9 cellular contexts compared by ENCODE assay signal in genomic region chr20:53582574-53583351, GRCh38. TPM values are rescaled to one million over a fixed set of nuclear protein-coding genes. Genes with fewer than 3 reads are reported as not detected.
DNase-seq lines count a peak whose midpoint lies in the region; ATAC-seq and TF ChIP-seq lines count a peak whose summit lies in the region.
"Had no signal": no experiment of that assay in that cellular context is flagged by ENCODE, and none has a peak within 500 bp of the region (broad histone marks: within the 10 kb centered on the region; RNA-seq: fewer than 3 reads in every experiment).

No MANE protein-coding gene starts in this region.

- peak in 1 of 2 experiments; percentile 32; a peak in 1 of 4 replicates for TF ChIP-seq EP300 in SK-N-SH (IDR thresholded peaks at IDR 0.05; ENCODE audit: borderline replicate concordance in 1 of 2, low read depth in 1 of 2, low read length in 1 of 2)

- peak; percentile 28 for DNase-seq in activated CD4-positive, CD25-positive, alpha-beta regulatory T cell treated with anti-CD3 and anti-CD28 coated beads, Interleukin-2, amount 50 U/mL, for 16 hours (ENCODE audit: low read depth, low spot score)
- no peak for DNase-seq in activated CD4-positive, CD25-positive, alpha-beta regulatory T cell treated with anti-CD3 and anti-CD28 coated beads, Interleukin-2, amount 50 U/mL, for 72 hours
- DNase-seq in SK-N-SH (peak; percentile 57), chondrocyte (ENCODE audit: low spot score) (no peak), mucosa of descending colon (no peak), NCI-H1436 (lab: John Stamatoyannopoulos, UW) (no peak), OCI-M1 (lab: John Stamatoyannopoulos, UW) (no peak)

- H3K27me3 Mint-ChIP-seq in chondrocyte (ENCODE audit: low read depth), result no peaks in the 10 kb centered on the region

- peak overlapping the region; percentile 54; the same call in 1 of the 2 replicates for H3K4me2 ChIP-seq in SK-N-SH

- POLR2A ChIA-PET in SK-N-SH (lab: Yijun Ruan, JAX), result interaction anchor here (1.1 kb wide), 1 partner anchor 335 kb away, joined by 3 read pairs; no protein-coding TSS in a partner anchor

- no peaks in the 10 kb centered on the region for H3K9me3 ChIP-seq in SK-N-SH
- no peaks in the 10 kb centered on the region for H3K9me3 ChIP-seq in mucosa of descending colon

- peaks cover 8% of the 10 kb centered on the region for H3K36me3 Mint-ChIP-seq in chondrocyte (ENCODE audit: low read depth)

- no peak for TF ChIP-seq RAD21 in SK-N-SH (IDR thresholded peaks at IDR 0.05; ENCODE audit: low read length)

- H3K27ac ChIP-seq in SK-N-SH (ENCODE audit: low read depth in 2 of 2, low read length in 1 of 2), result peak overlapping the region; percentile 67 to 95
- H3K27ac ChIP-seq in urinary bladder (ENCODE audit: low read depth), result peak overlapping the region; percentile 30
- H3K27ac ChIP-seq: 22Rv1 had no signal

- H3K9me2 ChIP-seq in SK-N-SH, result no peaks in the 10 kb centered on the region

- TF ChIP-seq CTCF in SK-N-SH (IDR thresholded peaks at IDR 0.05) (no peak), chondrocyte (IDR thresholded peaks at IDR 0.05) (no peak), mucosa of descending colon (IDR thresholded peaks at IDR 0.05) (no peak)

- H3K36me3 ChIP-seq in SK-N-SH (replicated peaks in 1 of 2; ENCODE audit: control insufficient read depth in 1 of 2, insufficient read depth in 2 of 2, low read length in 1 of 2) (peaks cover 38 to 40% of the 10 kb centered on the region in 2 experiments), mucosa of descending colon (ENCODE audit: low read depth) (no peaks in the 10 kb centered on the region), urinary bladder (ENCODE audit: insufficient read depth) (no peaks in the 10 kb centered on the region)

- peaks cover 100% of the 10 kb centered on the region for H3K79me2 ChIP-seq in SK-N-SH (ENCODE audit: insufficient read depth)

- peaks cover 13% of the 10 kb centered on the region for H4K20me1 ChIP-seq in SK-N-SH (ENCODE audit: insufficient read depth)

- H3K4me1 ChIP-seq in SK-N-SH (ENCODE audit: control insufficient read depth in 1 of 2, insufficient read depth in 2 of 2, low read depth in 1 of 2, low read length in 1 of 2) (peaks cover 15 to 77% of the 10 kb centered on the region in 2 experiments), mucosa of descending colon (ENCODE audit: low read depth) (peaks cover 85% of the 10 kb centered on the region), urinary bladder (ENCODE audit: insufficient read depth) (no peaks in the 10 kb centered on the region)

- H3K27ac Mint-ChIP-seq in chondrocyte (ENCODE audit: unreplicated experiment), result peak overlapping the region; percentile 90

- H3K4me1 Mint-ChIP-seq in chondrocyte (ENCODE audit: low read depth), result peaks cover 76% of the 10 kb centered on the region

- H3K9me3 Mint-ChIP-seq in chondrocyte (ENCODE audit: low read depth), result no peaks in the 10 kb centered on the region

- WGBS in SK-N-SH (ENCODE audit: low lambda C conversion rate), result 48% methylated on average over 13 of the region's 13 CpGs
- 44% methylated on average over 13 of the region's 13 CpGs for WGBS in urinary bladder

- peak overlapping the region in 1 of 2 experiments; percentile 6; a peak in 2 of 4 replicates for H3K4me3 ChIP-seq in SK-N-SH (ENCODE audit: low read depth in 2 of 2, low read length in 1 of 2)
- no peak overlapping the region for H3K4me3 ChIP-seq in mucosa of descending colon
- H3K4me3 ChIP-seq in urinary bladder (ENCODE audit: low read depth, low read length), result peak overlapping the region; percentile 8

- peaks cover 52% of the 10 kb centered on the region for H3F3A ChIP-seq in SK-N-SH (replicated peaks; ENCODE audit: insufficient read depth)

- H3K4me3 Mint-ChIP-seq in chondrocyte (ENCODE audit: unreplicated experiment), result no peak overlapping the region

- peak; percentile 42 for ATAC-seq in mucosa of descending colon

- peak overlapping the region; percentile 69; the same call in 1 of the 2 replicates for H3K9ac ChIP-seq in SK-N-SH

- no peaks in the 10 kb centered on the region for H3K27me3 ChIP-seq in SK-N-SH (ENCODE audit: insufficient read depth)

- H2AFZ ChIP-seq in SK-N-SH (ENCODE audit: low read depth), result no peak overlapping the region

- intact Hi-C loops in mucosa of descending colon (cut with DNase I, micrococcal nuclease), result no loop called here

- CTCF ChIA-PET in SK-N-SH (lab: Yijun Ruan, JAX), result interaction anchor here (0.8 to 7.9 kb wide), 6 partner anchors 75 to 479 kb away, joined by 3 to 46 read pairs (median 3); no protein-coding TSS in a partner anchor

TF ChIP-seq in SK-N-SH, 30 proteins besides CTCF, POLR2A, EP300 and RAD21:
- TF ChIP-seq PBX3 (IDR thresholded peaks at IDR 0.05) (peak; percentile 22; the same call in 1 of the 2 replicates), CHD2 (IDR thresholded peaks at IDR 0.05; ENCODE audit: low read length, partially characterized antibody) (no peak), GATA2 (CRISPR knock-in tag; IDR thresholded peaks at IDR 0.05) (no peak), TAF1 (IDR thresholded peaks at IDR 0.05; ENCODE audit: borderline replicate concordance, low read depth, low read length) (no peak), TCF12 (IDR thresholded peaks at IDR 0.05) (peak; percentile 35), JUND (IDR thresholded peaks at IDR 0.05) (peak; percentile 72), FOSL2 (IDR thresholded peaks at IDR 0.05; ENCODE audit: borderline replicate concordance, low read depth) (peak; percentile 72), FOXJ3 (CRISPR knock-in tag; IDR thresholded peaks at IDR 0.05) (no peak), NFIC (IDR thresholded peaks at IDR 0.05; ENCODE audit: borderline replicate concordance) (no peak), EZH2phosphoT487 (IDR thresholded peaks at IDR 0.05; ENCODE audit: borderline replicate concordance, low read depth) (no peak)
- TF ChIP-seq, protein P1, sequence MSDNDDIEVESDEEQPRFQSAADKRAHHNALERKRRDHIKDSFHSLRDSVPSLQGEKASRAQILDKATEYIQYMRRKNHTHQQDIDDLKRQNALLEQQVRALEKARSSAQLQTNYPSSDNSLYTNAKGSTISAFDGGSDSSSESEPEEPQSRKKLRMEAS (IDR thresholded peaks at IDR 0.05; ENCODE audit: low read depth), result no peak

RNA-seq across cellular contexts. Expression of gene ZNF217, which starts 10.9 kb away (rescaled TPM):
- polyA plus RNA-seq in SK-N-SH (2012; rRNA removed) (6.9 and 7.1 TPM in 2 replicates), urinary bladder (21.4 TPM)
- polyA plus RNA-seq in SK-N-SH (2012; cell fraction: cytosol; rRNA removed), result 7.6 and 8.5 TPM in 2 replicates
- polyA plus RNA-seq in SK-N-SH (2012; cell fraction: nucleus; rRNA removed), result 13.4 and 14.5 TPM in 2 replicates
- total RNA-seq in chondrocyte (26.9 to 28.7 TPM (median 27.0 TPM) in 3 replicates), mucosa of descending colon (10 to 100 TPM; 38.9 to 79.8 (median 78.2) TPM), urinary bladder (30.2 TPM)

Comparison
In these comparisons a context has a peak if more than half of its experiments do, and no peak if none do; other contexts are left out.
1. DNase-seq: peak in activated CD4-positive, CD25-positive, alpha-beta regulatory T cell treated with anti-CD3 and anti-CD28 coated beads, Interleukin-2, amount 50 U/mL, for 16 hours (single experiment) and SK-N-SH (single experiment); none in activated CD4-positive, CD25-positive, alpha-beta regulatory T cell treated with anti-CD3 and anti-CD28 coated beads, Interleukin-2, amount 50 U/mL, for 72 hours (single experiment), chondrocyte (single experiment), mucosa of descending colon (0 of 3), NCI-H1436 (single experiment) and OCI-M1 (single experiment).